In the genomic region with DNA sequence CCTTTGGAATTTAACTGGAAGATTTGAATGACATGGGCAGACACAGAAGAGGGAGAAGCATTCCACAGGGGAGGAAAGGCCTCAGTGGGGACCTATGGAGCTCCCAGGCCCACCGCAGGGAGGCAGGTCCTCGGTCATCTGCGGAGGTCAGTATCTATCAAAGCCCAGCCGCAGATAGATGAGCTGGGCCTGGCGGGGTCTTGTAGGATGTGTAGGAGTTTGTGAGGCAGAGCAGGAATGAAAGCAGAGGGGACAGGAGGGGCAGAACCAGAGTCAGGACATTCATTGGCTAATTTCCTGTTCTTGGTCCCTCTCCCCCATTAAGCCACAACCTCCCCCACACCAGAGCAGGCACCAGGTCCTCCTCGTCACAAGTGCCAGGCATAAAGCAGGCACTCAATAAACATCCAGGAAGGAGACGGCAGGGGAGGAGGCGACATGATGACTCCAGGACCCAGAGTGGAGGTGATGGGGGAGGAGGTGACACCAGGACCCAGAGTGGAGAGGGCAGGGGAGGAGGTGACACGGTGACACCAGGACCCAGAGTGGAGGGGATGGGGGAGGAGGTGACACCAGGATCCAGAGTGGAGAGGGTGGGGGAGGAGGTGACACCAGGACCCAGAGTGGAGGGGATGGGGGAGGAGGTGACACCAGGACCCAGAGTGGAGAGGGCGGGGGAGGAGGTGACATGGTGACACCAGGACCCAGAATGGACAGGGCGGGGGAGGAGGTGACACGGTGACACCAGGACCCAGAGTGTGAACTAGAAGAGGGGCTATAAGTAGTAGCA, we compare ENCODE assay signal across 9 cellular contexts.
DNase-seq lines count a peak whose midpoint lies in the region; ATAC-seq and TF ChIP-seq lines count a peak whose summit lies in the region.
"Had no signal": no experiment of that assay in that cellular context is flagged by ENCODE, and none has a peak within 500 bp of the region (broad histone marks: within the 10 kb centered on the region; RNA-seq: fewer than 3 reads in every experiment).

No MANE protein-coding gene starts in this region.

- DNase-seq in heart right ventricle (no peak), cardiac septum (ENCODE audit: low spot score) (no peak), nephron progenitor cell (no peak), uterus (peak in 1 of 2 donors; percentile 14), NCI-H2081 (lab: John Stamatoyannopoulos, UW) (no peak)
- DNase-seq in activated naive CD8-positive, alpha-beta T cell treated with anti-CD3 and anti-CD28 coated beads, Interleukin-2, amount 50 U/mL, for 24 hours = peak; percentile 69
- DNase-seq: glutamatergic neuron had no signal

- TF ChIP-seq CTCF in heart right ventricle (IDR thresholded peaks at IDR 0.05) = no peak
- TF ChIP-seq CTCF in nephron progenitor cell (IDR thresholded peaks at IDR 0.05) = no peak
- TF ChIP-seq CTCF in uterus (IDR thresholded peaks at IDR 0.05) = no peak

- no peaks in the 10 kb centered on the region for H3K9me3 ChIP-seq in heart right ventricle
- H3K9me3 ChIP-seq in uterus = no peaks in the 10 kb centered on the region

- H3K27ac ChIP-seq in heart right ventricle = peak overlapping the region; percentile 75 to 94 (median 84)
- peak overlapping the region; percentile 74 to 76 for H3K27ac ChIP-seq in uterus

- 95 to 96% methylated on average over 12 of the region's 12 CpGs for WGBS in heart right ventricle, 2 donors

- no peaks in the 10 kb centered on the region for H3K9me3 Mint-ChIP-seq in activated naive CD8-positive, alpha-beta T cell treated with anti-CD3 and anti-CD28 coated beads, Interleukin-2, amount 50 U/mL, for 24 hours
- H3K9me3 Mint-ChIP-seq in nephron progenitor cell = no peaks in the 10 kb centered on the region

- intact Hi-C loops in heart right ventricle (cut with DNase I) = no loop called here
- intact Hi-C loops in cardiac septum (cut with DNase I) = no loop called here
- intact Hi-C loops in uterus (cut with DNase I; ENCODE audit: low total_unique reads) = no loop called here

- peak overlapping the region; percentile 99 for H3K27ac Mint-ChIP-seq in activated naive CD8-positive, alpha-beta T cell treated with anti-CD3 and anti-CD28 coated beads, Interleukin-2, amount 50 U/mL, for 24 hours
- H3K27ac Mint-ChIP-seq in nephron progenitor cell = peak overlapping the region; percentile 88

- peaks cover 20 to 58% (median 36%) of the 10 kb centered on the region in 9 donors for H3K4me1 ChIP-seq in heart right ventricle
- H3K4me1 ChIP-seq in uterus = peaks cover 0 to 6% of the 10 kb centered on the region in 2 donors

- H3K36me3 ChIP-seq in heart right ventricle (peaks cover 0 to 11% (median 0%) of the 10 kb centered on the region in 9 donors), uterus (no peaks in the 10 kb centered on the region)

- ATAC-seq in heart right ventricle (peak in 1 of 8 donors; percentile 4), GM21786 (IDR thresholded peaks at IDR 0.05; ENCODE audit: unreplicated experiment) (no peak), HG02798 (IDR thresholded peaks at IDR 0.05; ENCODE audit: poor library complexity, unreplicated experiment) (no peak)
- ATAC-seq in activated naive CD8-positive, alpha-beta T cell treated with anti-CD3 and anti-CD28 coated beads, Interleukin-2, amount 50 U/mL, for 24 hours = peak; percentile 16

- H3K4me3 ChIP-seq in heart right ventricle (no peak overlapping the region), uterus (no peak overlapping the region)

- H3K36me3 Mint-ChIP-seq in activated naive CD8-positive, alpha-beta T cell treated with anti-CD3 and anti-CD28 coated beads, Interleukin-2, amount 50 U/mL, for 24 hours (ENCODE audit: low read depth) = peaks cover 49% of the 10 kb centered on the region
- H3K36me3 Mint-ChIP-seq in nephron progenitor cell (ENCODE audit: low read depth) = no peaks in the 10 kb centered on the region

- no peaks in the 10 kb centered on the region for H3K27me3 Mint-ChIP-seq in activated naive CD8-positive, alpha-beta T cell treated with anti-CD3 and anti-CD28 coated beads, Interleukin-2, amount 50 U/mL, for 24 hours
- no peaks in the 10 kb centered on the region for H3K27me3 Mint-ChIP-seq in nephron progenitor cell (ENCODE audit: low read depth, poor library complexity)

- H3K4me3 Mint-ChIP-seq in activated naive CD8-positive, alpha-beta T cell treated with anti-CD3 and anti-CD28 coated beads, Interleukin-2, amount 50 U/mL, for 24 hours = peak overlapping the region; percentile 90
- peak overlapping the region; percentile 54 for H3K4me3 Mint-ChIP-seq in nephron progenitor cell

- H3K27me3 ChIP-seq in heart right ventricle (no peaks in the 10 kb centered on the region), uterus (no peaks in the 10 kb centered on the region)

- peaks cover 83% of the 10 kb centered on the region for H3K4me1 Mint-ChIP-seq in activated naive CD8-positive, alpha-beta T cell treated with anti-CD3 and anti-CD28 coated beads, Interleukin-2, amount 50 U/mL, for 24 hours
- H3K4me1 Mint-ChIP-seq in nephron progenitor cell = peaks cover 75% of the 10 kb centered on the region

- no peak for TF ChIP-seq POLR2A in uterus (IDR thresholded peaks at IDR 0.05)
